In genomic region chr5:109805882-109806281, GRCh38 we compare ENCODE assay signal across 16 cellular contexts.
DNase-seq lines count a peak whose midpoint lies in the region; ATAC-seq and TF ChIP-seq lines count a peak whose summit lies in the region.
"Had no signal": no experiment of that assay in that cellular context is flagged by ENCODE, and none has a peak within 500 bp of the region (broad histone marks: within the 10 kb centered on the region; RNA-seq: fewer than 3 reads in every experiment).

No MANE protein-coding gene starts in this region.

- intact Hi-C loops in Calu3 (cut with micrococcal nuclease; ENCODE audit: unreplicated experiment) = loop anchor here (2.0 kb wide), 1 partner anchor 111 kb away; no protein-coding TSS in a partner anchor

- H3K9ac ChIP-seq in HUES48 (ENCODE audit: low read depth, low read length) = no peak overlapping the region
- H3K9ac ChIP-seq in smooth muscle cell (ENCODE audit: low read depth) = no peak overlapping the region

- H3K36me3 Mint-ChIP-seq in Calu3 (ENCODE audit: insufficient read depth, unreplicated experiment) = no peaks in the 10 kb centered on the region

- BruUV-seq in Calu3 (replicated peaks; lab: Mats Ljungman, UMichigan) = no TSS peak

- no peaks in the 10 kb centered on the region for H3K27me3 Mint-ChIP-seq in Calu3 (ENCODE audit: unreplicated experiment)
- H3K27me3 Mint-ChIP-seq: central memory CD8-positive, alpha-beta T cell had no signal

- CTCF ChIA-PET in Calu3 (lab: Charles Lee) = interaction anchor here (1.8 kb wide), 1 partner anchor 118 kb away, joined by 5 read pairs; no protein-coding TSS in a partner anchor

- ATAC-seq in GM21619 (IDR thresholded peaks at IDR 0.05; ENCODE audit: unreplicated experiment) (peak; percentile 35), GM21723 (IDR thresholded peaks at IDR 0.05; ENCODE audit: unreplicated experiment) (no peak)

- peaks cover 30% of the 10 kb centered on the region for H3K4me1 Mint-ChIP-seq in Calu3 (ENCODE audit: low read depth, unreplicated experiment)

- no peaks in the 10 kb centered on the region for H3K27me3 ChIP-seq in HUES48 (ENCODE audit: control insufficient read depth, insufficient read depth, low read length)
- no peaks in the 10 kb centered on the region for H3K27me3 ChIP-seq in kidney epithelial cell (ENCODE audit: control insufficient read depth, insufficient read depth, low read length)
- H3K27me3 ChIP-seq in smooth muscle cell (ENCODE audit: low read depth) = no peaks in the 10 kb centered on the region

- H3K27ac Mint-ChIP-seq in Calu3 (ENCODE audit: unreplicated experiment) = peak overlapping the region; percentile 73
- H3K27ac Mint-ChIP-seq: activated naive CD4-positive, alpha-beta T cell treated with anti-CD3 and anti-CD28 coated beads for 36 hours; T-helper 2 cell treated with Interferon-gamma antibody and Interleukin-4, amounts not matched to agents 5 μg/mL and 100 μg/mL, for 36 hours had no signal

- H3K27ac ChIP-seq in HUES48 (ENCODE audit: low read depth, low read length) = peak overlapping the region; percentile 64
- no peak overlapping the region for H3K27ac ChIP-seq in smooth muscle cell (ENCODE audit: low read depth)

- 80% methylated on average over 3 of the region's 3 CpGs for WGBS in smooth muscle cell (ENCODE audit: low lambda C conversion rate)

- no peaks in the 10 kb centered on the region for H3K79me2 ChIP-seq in smooth muscle cell (ENCODE audit: low read depth)

- H3K4me2 ChIP-seq in smooth muscle cell = no peak overlapping the region

- DNase-seq in Calu3 (peak; percentile 34), kidney epithelial cell (ENCODE audit: low read depth) (peak; percentile 10), activated gamma-delta T cell (lab: John Stamatoyannopoulos, UW) (no peak), NCI-H446 treated with DMSO at 0.1 percent for 48 hours (lab: John Stamatoyannopoulos, UW) (no peak), smooth muscle cell (lab: John Stamatoyannopoulos, UW; ENCODE audit: unreplicated experiment) (no peak)
- DNase-seq: activated naive CD4-positive, alpha-beta T cell treated with anti-CD3 and anti-CD28 coated beads for 36 hours; GOT3; NCI-H2171; RPMI8226; small intestine; trophoblast cell had no signal

- H3K36me3 ChIP-seq in HUES48 (ENCODE audit: control insufficient read depth, insufficient read depth, low read length) (peaks cover 40% of the 10 kb centered on the region), kidney epithelial cell (ENCODE audit: control insufficient read depth, insufficient read depth, low read length) (no peaks in the 10 kb centered on the region), smooth muscle cell (ENCODE audit: low read depth) (no peaks in the 10 kb centered on the region)

- H3K4me3 ChIP-seq in HUES48 (ENCODE audit: low read depth, low read length) (no peak overlapping the region), kidney epithelial cell (ENCODE audit: low read depth, low read length) (no peak overlapping the region), smooth muscle cell (no peak overlapping the region)

- no peaks in the 10 kb centered on the region for H4K20me1 ChIP-seq in smooth muscle cell (ENCODE audit: low read depth)

- H2AFZ ChIP-seq in smooth muscle cell (ENCODE audit: low read depth) = no peak overlapping the region

- no peak for TF ChIP-seq CTCF in Calu3 (IDR thresholded peaks at IDR 0.05; ENCODE audit: unreplicated experiment)
- no peak for TF ChIP-seq CTCF in kidney epithelial cell (IDR thresholded peaks at IDR 0.05; ENCODE audit: insufficient read depth, low read length, poor library complexity, severe bottlenecking)
- TF ChIP-seq CTCF in smooth muscle cell (IDR thresholded peaks at IDR 0.05; ENCODE audit: borderline replicate concordance, insufficient read depth, poor library complexity, severe bottlenecking) = no peak

- H3K9me3 Mint-ChIP-seq in Calu3 (ENCODE audit: low read depth, unreplicated experiment) = no peaks in the 10 kb centered on the region
- H3K9me3 Mint-ChIP-seq: central memory CD8-positive, alpha-beta T cell; T-helper 2 cell treated with Interferon-gamma antibody and Interleukin-4, amounts not matched to agents 5 μg/mL and 100 μg/mL, for 36 hours had no signal

- H3K4me1 ChIP-seq in HUES48 (ENCODE audit: control insufficient read depth, insufficient read depth, low read length) (peaks cover 11% of the 10 kb centered on the region), smooth muscle cell (ENCODE audit: low read depth) (peaks cover 11% of the 10 kb centered on the region)

- no peaks in the 10 kb centered on the region for H3F3A ChIP-seq in smooth muscle cell (ENCODE audit: low read depth)

- H3K9me3 ChIP-seq in HUES48 (ENCODE audit: control insufficient read depth, insufficient read depth, low read length) (no peaks in the 10 kb centered on the region), smooth muscle cell (replicated peaks; ENCODE audit: low read depth) (no peaks in the 10 kb centered on the region)

- H3K4me3 Mint-ChIP-seq in Calu3 (ENCODE audit: low read depth, unreplicated experiment) = no peak overlapping the region
- H3K4me3 Mint-ChIP-seq: activated naive CD4-positive, alpha-beta T cell treated with anti-CD3 and anti-CD28 coated beads for 36 hours; central memory CD8-positive, alpha-beta T cell; T-helper 2 cell treated with Interferon-gamma antibody and Interleukin-4, amounts not matched to agents 5 μg/mL and 100 μg/mL, for 36 hours had no signal

Comparison
In these comparisons a context has a peak if more than half of its experiments do, and no peak if none do; other contexts are left out.
1. DNase-seq: peak in Calu3 (single experiment) and kidney epithelial cell (single experiment); none in activated gamma-delta T cell (single experiment), NCI-H446 treated with DMSO at 0.1 percent for 48 hours (single experiment) and smooth muscle cell (single experiment).